12 cellular contexts compared by ENCODE assay signal in genomic region chr11:115425243-115425642, GRCh38.
"Had no signal": no experiment of that assay in that cellular context is flagged by ENCODE, and none has a peak within 500 bp of the region (broad histone marks: within the 10 kb centered on the region; RNA-seq: fewer than 3 reads in every experiment).

No MANE protein-coding gene starts in this region.

- ATAC-seq: activated CD4-positive, CD25-positive, alpha-beta regulatory T cell treated with anti-CD3 and anti-CD28 coated beads, Interleukin-2, amount 50 U/mL, for 24 hours; body of pancreas; natural killer cell; stimulated activated effector memory CD8-positive, alpha-beta T cell treated with anti-CD3 and anti-CD28 coated beads, Interleukin-12 subunit alpha, Interleukin-12 subunit beta, amount 100 ng/mL, for 72 hours had no signal

- DNase-seq: activated naive CD8-positive, alpha-beta T cell treated with anti-CD3 and anti-CD28 coated beads for 36 hours; amygdala; body of pancreas; central memory CD4-positive, alpha-beta T cell; colonic mucosa; mesendoderm; natural killer cell; stimulated activated CD4-positive, alpha-beta T cell treated with anti-CD3 and anti-CD28 coated beads, Interleukin-12 subunit alpha, Interleukin-12 subunit beta, amount 100 ng/mL, for 4 hours; stimulated activated CD4-positive, alpha-beta T cell treated with anti-CD3 and anti-CD28 coated beads, Interleukin-2, amount 100 ng/mL, for 24 hours had no signal

- FAIRE-seq: endometrium had no signal
